ENCODE assay signal across 1 cellular context in the genomic region with DNA sequence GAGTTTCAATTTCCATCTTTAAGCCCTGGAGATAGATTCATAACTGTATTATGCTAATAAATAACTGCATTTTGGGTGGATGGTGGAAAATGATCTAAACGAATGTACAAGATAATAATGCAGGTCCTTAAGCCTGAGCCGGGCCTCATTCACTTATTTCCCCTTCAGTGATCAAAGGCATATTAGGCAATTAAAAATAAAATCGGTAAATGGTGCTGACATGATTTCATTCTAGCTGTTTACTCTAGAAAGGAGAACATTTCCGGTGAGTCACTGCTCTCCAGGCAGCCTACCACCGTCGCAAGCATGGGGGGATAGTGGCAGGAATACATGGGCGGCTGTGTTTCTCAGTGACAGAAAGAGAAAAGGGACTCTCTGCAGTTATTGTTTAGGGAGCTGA.
TF ChIP-seq lines count a peak whose summit lies in the region.

No MANE protein-coding gene starts in this region.

TF ChIP-seq in IMR-90, 13 proteins besides CTCF, POLR2A, EP300 and RAD21:
- TF ChIP-seq NFE2L2 (IDR thresholded peaks at IDR 0.05; ENCODE audit: low read depth, low read length) (no peak), FOS (IDR thresholded peaks at IDR 0.05; ENCODE audit: low read depth, low read length) (peak; percentile 71), CEBPB (IDR thresholded peaks at IDR 0.05; ENCODE audit: low read depth, low read length) (peak; percentile 54; the same call in 1 of the 2 replicates), MAFK (IDR thresholded peaks at IDR 0.05; ENCODE audit: low read depth, low read length) (no peak), MXI1 (IDR thresholded peaks at IDR 0.05; ENCODE audit: borderline replicate concordance, low read depth, low read length) (no peak)
